ENCODE assay signal across 8 cellular contexts in the genomic region with DNA sequence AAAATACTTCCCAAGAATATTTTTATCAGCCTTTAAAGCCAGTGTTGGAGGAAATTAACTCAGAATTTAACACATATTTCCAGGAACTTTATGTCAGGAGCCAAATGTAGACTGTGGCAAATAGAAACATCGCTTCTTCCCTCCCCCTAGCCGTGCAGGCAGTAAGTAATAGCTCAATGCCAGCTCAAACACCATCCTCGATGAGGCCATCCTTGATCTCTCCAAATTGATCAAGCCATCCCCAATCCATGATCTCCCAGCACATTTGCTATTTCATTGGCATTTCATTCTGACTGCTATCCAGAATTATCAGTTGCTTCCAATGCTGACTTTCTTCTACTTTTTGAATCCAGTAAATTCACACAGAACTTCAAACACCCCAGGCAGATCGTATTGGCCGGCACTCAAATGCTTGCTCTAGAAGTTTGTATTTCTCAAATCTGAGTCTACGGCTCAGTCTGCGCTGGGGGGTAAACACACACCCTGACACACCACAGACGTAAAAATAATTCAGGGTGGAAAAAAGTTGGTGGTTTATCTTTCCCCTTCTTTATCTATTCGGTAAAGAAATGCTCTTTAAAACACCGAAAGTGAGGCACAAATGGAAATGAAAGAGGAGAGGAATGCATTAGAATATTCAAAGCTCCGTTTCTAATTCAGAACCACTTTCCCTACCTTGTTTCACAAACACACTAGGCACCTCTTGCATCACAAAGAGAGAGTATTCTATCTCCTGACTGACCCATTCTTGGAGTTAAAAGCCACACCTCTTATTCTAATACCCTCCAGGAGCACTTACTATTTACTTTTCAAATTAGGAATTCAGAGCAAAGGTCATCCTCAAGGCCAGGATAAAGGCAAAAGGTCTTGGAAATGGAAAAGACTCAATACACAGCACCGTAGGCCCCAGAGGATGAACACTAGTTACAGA. TPM values are rescaled to one million over a fixed set of nuclear protein-coding genes. Genes with fewer than 3 reads are reported as not detected.
A peak's percentile ranks its signal among the peaks of the same experiment; 100 is the strongest.
DNase-seq lines count a peak whose midpoint lies in the region; ATAC-seq and TF ChIP-seq lines count a peak whose summit lies in the region.

No MANE protein-coding gene starts in this region.

- H3K27me3 ChIP-seq in lung (ENCODE audit: control insufficient read depth, insufficient read depth): no peaks in the 10 kb centered on the region
- H3K27me3 ChIP-seq in uterus: no peaks in the 10 kb centered on the region

- H3K4me3 ChIP-seq in lung (peak overlapping the region; percentile 93), uterus (peak overlapping the region; percentile 86 to 90)

- no peak for TF ChIP-seq POLR2A in uterus (IDR thresholded peaks at IDR 0.05)

- H3K36me3 ChIP-seq in lung (ENCODE audit: control insufficient read depth in 2 of 2, insufficient read depth in 2 of 2, low read length in 2 of 2) (no peaks in the 10 kb centered on the region), uterus (no peaks in the 10 kb centered on the region)

- H3K4me1 Mint-ChIP-seq in HFFc6 (ENCODE audit: low read depth): peaks cover 24% of the 10 kb centered on the region
- peaks cover 44% of the 10 kb centered on the region for H3K4me1 Mint-ChIP-seq in central memory CD8-positive, alpha-beta T cell

- H3K27ac ChIP-seq in lung (ENCODE audit: low read depth in 1 of 2, low read length in 1 of 2) (peak overlapping the region in 1 of 2 donors; percentile 81), uterus (peak overlapping the region; percentile 72 to 76)

- intact Hi-C loops in uterus (cut with DNase I; ENCODE audit: low total_unique reads): no loop called here

- DNase-seq in NCI-H2107 treated with DMSO at 0.1 percent for 48 hours (lab: John Stamatoyannopoulos, UW; ENCODE audit: unreplicated experiment): peak; percentile 15
- DNase-seq in NCI-H2107 (lab: John Stamatoyannopoulos, UW): no peak
- no peak for DNase-seq in HFFc6
- peak; percentile 37 for DNase-seq in NCI-H69 (lab: John Stamatoyannopoulos, UW)
- DNase-seq in central memory CD8-positive, alpha-beta T cell (ENCODE audit: low spot score in 2 of 2): no peak
- DNase-seq in lung (ENCODE audit: low spot score): no peak
- DNase-seq in uterus: no peak
- no peak for DNase-seq in effector CD4-positive, alpha-beta T cell

- TF ChIP-seq CTCF in HFFc6 (IDR thresholded peaks at IDR 0.05): no peak
- no peak for TF ChIP-seq CTCF in lung (IDR thresholded peaks at IDR 0.05; ENCODE audit: control extremely low read depth, extremely low read depth)
- no peak for TF ChIP-seq CTCF in uterus (IDR thresholded peaks at IDR 0.05)

- 0 out of 2 replicates have a peak, but pooled peaks cover 5% of the 10 kb centered on the region for H3K36me3 Mint-ChIP-seq in HFFc6 (ENCODE audit: low read depth)
- peaks cover 24% of the 10 kb centered on the region for H3K36me3 Mint-ChIP-seq in central memory CD8-positive, alpha-beta T cell (ENCODE audit: insufficient read depth)

- H3K4me1 ChIP-seq in lung (ENCODE audit: control insufficient read depth in 2 of 2, insufficient read depth in 2 of 2, low read length in 2 of 2) (peaks cover 6 to 16% of the 10 kb centered on the region in 2 donors), uterus (no peaks in the 10 kb centered on the region)

- WGBS in lung, 2 donors: 19 to 35% methylated on average over 12 of the region's 12 CpGs

- no peak for ATAC-seq in central memory CD8-positive, alpha-beta T cell (replicated peaks; ENCODE audit: extremely low read depth, poor library complexity, severe bottlenecking)
- ATAC-seq in lung (ENCODE audit: insufficient read depth, low FRiP score): peak; percentile 29

- peaks cover 4% of the 10 kb centered on the region for H3K27me3 Mint-ChIP-seq in HFFc6 (ENCODE audit: insufficient read depth)
- no peaks in the 10 kb centered on the region for H3K27me3 Mint-ChIP-seq in central memory CD8-positive, alpha-beta T cell

- H3K9me3 ChIP-seq in lung (ENCODE audit: control insufficient read depth in 2 of 2, insufficient read depth in 1 of 2, low read length in 1 of 2): no peaks in the 10 kb centered on the region
- H3K9me3 ChIP-seq in uterus: no peaks in the 10 kb centered on the region

- peak overlapping the region; percentile 91 for H3K27ac Mint-ChIP-seq in HFFc6
- H3K27ac Mint-ChIP-seq in central memory CD8-positive, alpha-beta T cell (ENCODE audit: low read depth): peak overlapping the region; percentile 95

- H3K9me3 Mint-ChIP-seq in HFFc6: no peaks in the 10 kb centered on the region
- H3K9me3 Mint-ChIP-seq in central memory CD8-positive, alpha-beta T cell: no peaks in the 10 kb centered on the region

- H3K4me3 Mint-ChIP-seq in HFFc6: peak overlapping the region; percentile 100
- H3K4me3 Mint-ChIP-seq in central memory CD8-positive, alpha-beta T cell: peak overlapping the region; percentile 99

RNA-seq across cellular contexts. Expression of a gene that starts 1.0 kb away (rescaled TPM):
- 10 to 100 TPM in 4 of 6 experiments, 1 to 10 TPM in 2; 7.4 to 10.6 (median 10.3) TPM for total RNA-seq in HFFc6 (2021; fragmentation: NEBNext Ultra II Directional; extraction: Animal tissue kit (Norgen Biotek cat#: 25700))
- 10 to 100 TPM in 1 of 2 donors, 1 to 10 TPM in 1; 8.3 to 16.5 TPM for total RNA-seq in lung
- polyA plus RNA-seq in lung: 1 to 10 TPM; 2.7 to 4.9 TPM
- 10 to 100 TPM in 2 of 4 donors, 1 to 10 TPM in 2; 4.7 to 32.6 (median 10.0) TPM for total RNA-seq in uterus

RNA-seq across cellular contexts. Expression of a gene that starts 54.6 kb away (rescaled TPM):
- total RNA-seq in HFFc6 (2021; fragmentation: NEBNext Ultra II Directional; extraction: Animal tissue kit (Norgen Biotek cat#: 25700)): not detected
- total RNA-seq in lung (not detected), uterus (not detected)
- polyA plus RNA-seq in lung: not detected

Comparison
In these comparisons a context has a peak if more than half of its experiments do, and no peak if none do; other contexts are left out.
1. DNase-seq: peak in NCI-H2107 treated with DMSO at 0.1 percent for 48 hours (single experiment) and NCI-H69 (single experiment); none in NCI-H2107 (single experiment), HFFc6 (single experiment), central memory CD8-positive, alpha-beta T cell (0 of 2), lung (single experiment), uterus (0 of 2) and effector CD4-positive, alpha-beta T cell (single experiment).